Comparison of ENCODE assay signal across 13 cellular contexts in the genomic region with DNA sequence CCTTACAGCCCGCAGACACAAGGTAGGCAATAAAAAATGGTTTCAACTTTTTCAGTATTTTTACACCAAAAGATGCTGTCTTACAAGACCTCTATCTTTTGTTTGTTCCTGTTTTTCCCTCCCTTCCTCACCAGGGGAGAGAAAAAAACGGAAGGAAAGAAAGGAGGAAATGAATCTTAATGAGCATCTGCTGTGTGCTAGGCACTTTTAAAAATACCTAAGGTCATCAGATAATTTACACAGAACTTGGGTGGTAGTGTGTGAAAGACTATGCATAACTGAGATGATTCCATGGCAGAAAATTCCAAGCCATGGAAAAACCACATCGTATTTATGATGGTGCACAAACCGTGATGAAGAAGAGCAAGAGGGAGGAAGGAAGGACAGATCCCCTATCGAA.
DNase-seq lines count a peak whose midpoint lies in the region; ATAC-seq and TF ChIP-seq lines count a peak whose summit lies in the region.
"Had no signal": no experiment of that assay in that cellular context is flagged by ENCODE, and none has a peak within 500 bp of the region (broad histone marks: within the 10 kb centered on the region; RNA-seq: fewer than 3 reads in every experiment).

No MANE protein-coding gene starts in this region.

- H3K27ac ChIP-seq in BLaER1 (peak overlapping the region; percentile 31; the same call in 1 of the 2 replicates), HUES48 (ENCODE audit: low read depth, low read length) (peak overlapping the region; percentile 6), foreskin keratinocyte (peak overlapping the region; percentile 24)

- H3K9me3 ChIP-seq in BLaER1 (peaks cover 4% of the 10 kb centered on the region; the same call in 1 of the 2 replicates), HUES48 (ENCODE audit: control insufficient read depth, insufficient read depth, low read length) (no peaks in the 10 kb centered on the region)
- H3K9me3 ChIP-seq: mucosa of descending colon had no signal

- peaks cover 50% of the 10 kb centered on the region for H3K4me1 ChIP-seq in BLaER1
- peaks cover 36% of the 10 kb centered on the region for H3K4me1 ChIP-seq in HUES48 (ENCODE audit: control insufficient read depth, insufficient read depth, low read length)
- H3K4me1 ChIP-seq in foreskin keratinocyte, result peaks cover 27% of the 10 kb centered on the region

- no peak overlapping the region for H3K27ac Mint-ChIP-seq in activated T-helper 1 cell treated with anti-CD3 and anti-CD28 coated beads, Interleukin-12 subunit alpha, Interleukin-12 subunit beta, Interleukin-2, Interleukin-4 antibody, amounts not matched to agents 30 ng/mL and 10 ng/mL and 1 ng/mL, durations not matched to agents 14 hours and 24 hours and 36 hours
- H3K27ac Mint-ChIP-seq: T-helper 2 cell treated with Interferon-gamma antibody and Interleukin-4, amounts not matched to agents 5 μg/mL and 100 μg/mL, for 36 hours had no signal

- DNase-seq in SIG-M5 treated with dmso at 0.1 percent for 504 hours (lab: John Stamatoyannopoulos, UW; ENCODE audit: unreplicated experiment) (peak; percentile 88), foreskin keratinocyte (no peak), NCI-H1930 (lab: John Stamatoyannopoulos, UW) (no peak)
- DNase-seq in activated T-helper 1 cell treated with anti-CD3 and anti-CD28 coated beads, Interleukin-12 subunit alpha, Interleukin-12 subunit beta, Interleukin-2, Interleukin-4 antibody, amounts not matched to agents 30 ng/mL and 10 ng/mL and 1 ng/mL, durations not matched to agents 14 hours and 24 hours and 36 hours (ENCODE audit: low spot score), result no peak
- DNase-seq: activated CD8-positive, alpha-beta memory T cell treated with anti-CD3 and anti-CD28 coated beads for 24 hours; mucosa of descending colon; NCI-H2171; stimulated activated naive CD8-positive, alpha-beta T cell treated with anti-CD3 and anti-CD28 coated beads, Interleukin-15, Interleukin-2, amounts not matched to agents 100 U/mL and 50 U/mL, for 24 hours had no signal

- peaks cover 29% of the 10 kb centered on the region for H3K4me1 Mint-ChIP-seq in activated T-helper 1 cell treated with anti-CD3 and anti-CD28 coated beads, Interleukin-12 subunit alpha, Interleukin-12 subunit beta, Interleukin-2, Interleukin-4 antibody, amounts not matched to agents 30 ng/mL and 10 ng/mL and 1 ng/mL, durations not matched to agents 14 hours and 24 hours and 36 hours (ENCODE audit: low read depth)

- no peak overlapping the region for H3K9ac ChIP-seq in BLaER1
- H3K9ac ChIP-seq in HUES48 (ENCODE audit: low read depth, low read length), result no peak overlapping the region

- no peak for ATAC-seq in foreskin keratinocyte
- no peak for ATAC-seq in HG03025 (IDR thresholded peaks at IDR 0.05; ENCODE audit: low FRiP score, unreplicated experiment)
- no peak for ATAC-seq in GM19035 (IDR thresholded peaks at IDR 0.05; ENCODE audit: unreplicated experiment)
- ATAC-seq: stimulated activated naive CD8-positive, alpha-beta T cell treated with anti-CD3 and anti-CD28 coated beads, Interleukin-15, Interleukin-2, amounts not matched to agents 100 U/mL and 50 U/mL, for 24 hours had no signal

- peaks cover 26% of the 10 kb centered on the region for H4K20me1 ChIP-seq in BLaER1

- H3K4me3 ChIP-seq in BLaER1 (no peak overlapping the region), HUES48 (ENCODE audit: low read depth, low read length) (no peak overlapping the region)
- H3K4me3 ChIP-seq: mucosa of descending colon had no signal

- H3K36me3 Mint-ChIP-seq in activated T-helper 1 cell treated with anti-CD3 and anti-CD28 coated beads, Interleukin-12 subunit alpha, Interleukin-12 subunit beta, Interleukin-2, Interleukin-4 antibody, amounts not matched to agents 30 ng/mL and 10 ng/mL and 1 ng/mL, durations not matched to agents 14 hours and 24 hours and 36 hours (ENCODE audit: low read depth), result peaks cover 28% of the 10 kb centered on the region

- peak overlapping the region; percentile 63 for H3K4me2 ChIP-seq in BLaER1

- H3K9me3 Mint-ChIP-seq in activated T-helper 1 cell treated with anti-CD3 and anti-CD28 coated beads, Interleukin-12 subunit alpha, Interleukin-12 subunit beta, Interleukin-2, Interleukin-4 antibody, amounts not matched to agents 30 ng/mL and 10 ng/mL and 1 ng/mL, durations not matched to agents 14 hours and 24 hours and 36 hours, result no peaks in the 10 kb centered on the region

- H3K27me3 ChIP-seq in BLaER1 (no peaks in the 10 kb centered on the region), HUES48 (ENCODE audit: control insufficient read depth, insufficient read depth, low read length) (no peaks in the 10 kb centered on the region), foreskin keratinocyte (no peaks in the 10 kb centered on the region)

- no peak overlapping the region for H3K4me3 Mint-ChIP-seq in activated T-helper 1 cell treated with anti-CD3 and anti-CD28 coated beads, Interleukin-12 subunit alpha, Interleukin-12 subunit beta, Interleukin-2, Interleukin-4 antibody, amounts not matched to agents 30 ng/mL and 10 ng/mL and 1 ng/mL, durations not matched to agents 14 hours and 24 hours and 36 hours
- H3K4me3 Mint-ChIP-seq: T-helper 2 cell treated with Interferon-gamma antibody and Interleukin-4, amounts not matched to agents 5 μg/mL and 100 μg/mL, for 36 hours had no signal

- peaks cover 41% of the 10 kb centered on the region for H3K36me3 ChIP-seq in BLaER1
- H3K36me3 ChIP-seq in HUES48 (ENCODE audit: control insufficient read depth, insufficient read depth, low read length), result peaks cover 19% of the 10 kb centered on the region

- no peaks in the 10 kb centered on the region for H3K27me3 Mint-ChIP-seq in activated T-helper 1 cell treated with anti-CD3 and anti-CD28 coated beads, Interleukin-12 subunit alpha, Interleukin-12 subunit beta, Interleukin-2, Interleukin-4 antibody, amounts not matched to agents 30 ng/mL and 10 ng/mL and 1 ng/mL, durations not matched to agents 14 hours and 24 hours and 36 hours (ENCODE audit: insufficient read depth)

- intact Hi-C loops in activated T-helper 1 cell treated with anti-CD3 and anti-CD28 coated beads, Interleukin-12 subunit alpha, Interleukin-12 subunit beta, Interleukin-2, Interleukin-4 antibody, amounts not matched to agents 30 ng/mL and 10 ng/mL and 1 ng/mL, durations not matched to agents 14 hours and 24 hours and 36 hours (cut with micrococcal nuclease), result no loop called here

- no peak for TF ChIP-seq CTCF in foreskin keratinocyte (conservative IDR thresholded peaks at IDR 0.05)
